ENCODE assay signal across 15 cellular contexts in genomic region chr22:27637604-27638003, GRCh38.
DNase-seq lines count a peak whose midpoint lies in the region; ATAC-seq and TF ChIP-seq lines count a peak whose summit lies in the region.
"Had no signal": no experiment of that assay in that cellular context is flagged by ENCODE, and none has a peak within 500 bp of the region (broad histone marks: within the 10 kb centered on the region; RNA-seq: fewer than 3 reads in every experiment).

No MANE protein-coding gene starts in this region.

- H3K9me3 Mint-ChIP-seq in CD14-positive monocyte, result no peaks in the 10 kb centered on the region
- H3K9me3 Mint-ChIP-seq: IgD-negative memory B cell had no signal

- H3K36me3 ChIP-seq in PC-3 (ENCODE audit: low read depth, low read length) (no peaks in the 10 kb centered on the region), neuronal stem cell (replicated peaks in 1 of 2; ENCODE audit: control insufficient read depth in 2 of 2, insufficient read depth in 2 of 2, low read length in 2 of 2) (no peaks in the 10 kb centered on the region)

- no peak overlapping the region for H3K4ac ChIP-seq in neuronal stem cell (ENCODE audit: low read length)

- H3K4me3 Mint-ChIP-seq in CD14-positive monocyte, result no peak overlapping the region
- H3K4me3 Mint-ChIP-seq: CD4-positive, CD25-positive, alpha-beta regulatory T cell; IgD-negative memory B cell had no signal

- H3K27me3 ChIP-seq in PC-3 (ENCODE audit: low read length) (no peaks in the 10 kb centered on the region), neuronal stem cell (ENCODE audit: control insufficient read depth in 3 of 3, insufficient read depth in 3 of 3, low read depth in 1 of 3, low read length in 3 of 3) (no peaks in the 10 kb centered on the region)
- H3K27me3 ChIP-seq: body of pancreas had no signal

- H3K9ac ChIP-seq in PC-3 (ENCODE audit: low read length) (no peak overlapping the region), neuronal stem cell (ENCODE audit: low read depth, low read length, poor library complexity) (no peak overlapping the region)

- no peaks in the 10 kb centered on the region for H4K20me1 ChIP-seq in PC-3 (ENCODE audit: low read length)

- H4K8ac ChIP-seq in neuronal stem cell (ENCODE audit: low read depth, low read length), result no peak overlapping the region

- CTCF ChIA-PET in PC-3 (lab: Charles Lee), result no interaction called here

- no peak overlapping the region for H3K14ac ChIP-seq in neuronal stem cell (ENCODE audit: low read length)

- intact Hi-C loops in PC-3 (cut with micrococcal nuclease) (no loop called here), CD14-positive monocyte (cut with micrococcal nuclease) (no loop called here)

- no TSS peak for BruUV-seq in PC-3 (replicated peaks; lab: Mats Ljungman, UMichigan)

- no peaks in the 10 kb centered on the region for H3K79me2 ChIP-seq in PC-3 (ENCODE audit: low read length)

- POLR2A ChIA-PET in PC-3 (lab: Charles Lee; ENCODE audit: unreplicated experiment), result no interaction called here

- H3K9me2 ChIP-seq in PC-3 (replicated peaks; ENCODE audit: low read length), result no peaks in the 10 kb centered on the region

- H3K4me2 ChIP-seq in PC-3 (ENCODE audit: low read length), result no peak overlapping the region
- no peak overlapping the region for H3K4me2 ChIP-seq in neuronal stem cell (ENCODE audit: insufficient read depth, low read length, poor library complexity, severe bottlenecking)

- no peak overlapping the region for H3K4me3 ChIP-seq in PC-3 (ENCODE audit: low read length)
- no peak overlapping the region for H3K4me3 ChIP-seq in epithelial cell of esophagus (ENCODE audit: low read length)
- no peak overlapping the region for H3K4me3 ChIP-seq in neuronal stem cell (ENCODE audit: low read length in 2 of 2)
- H3K4me3 ChIP-seq: body of pancreas, GM12878 had no signal

- no peak overlapping the region for H2BK15ac ChIP-seq in neuronal stem cell (ENCODE audit: low read length)

- H3K27ac ChIP-seq in PC-3 (ENCODE audit: low read length), result no peak overlapping the region
- no peak overlapping the region for H3K27ac ChIP-seq in neuronal stem cell (replicated peaks; ENCODE audit: low read length)
- H3K27ac ChIP-seq: body of pancreas, VCaP had no signal

- no peak overlapping the region for H3K23ac ChIP-seq in neuronal stem cell (ENCODE audit: low read depth, low read length, poor library complexity)

- no peak for TF ChIP-seq CTCF in PC-3 (conservative IDR thresholded peaks at IDR 0.05; ENCODE audit: low read depth, low read length)
- TF ChIP-seq CTCF in epithelial cell of esophagus (IDR thresholded peaks at IDR 0.05; ENCODE audit: insufficient read depth, low read depth, low read length, missing control alignments), result no peak
- no peak for TF ChIP-seq CTCF in CD14-positive monocyte (IDR thresholded peaks at IDR 0.05)

- no peak overlapping the region for H2BK5ac ChIP-seq in neuronal stem cell (ENCODE audit: low read length)

- peaks cover under 1% of the 10 kb centered on the region for H3K4me1 Mint-ChIP-seq in CD14-positive monocyte
- H3K4me1 Mint-ChIP-seq: CD4-positive, CD25-positive, alpha-beta regulatory T cell had no signal

- peak; percentile 1 for DNase-seq in GM04503 (ENCODE audit: low read depth)
- peak; percentile 16 for DNase-seq in PC-3
- DNase-seq in epithelial cell of esophagus (ENCODE audit: low read depth), result peak; percentile 74
- DNase-seq in neuronal stem cell (ENCODE audit: low spot score), result no peak
- no peak for DNase-seq in stimulated activated naive CD8-positive, alpha-beta T cell treated with anti-CD3 and anti-CD28 coated beads, Interleukin-15, Interleukin-2, amounts not matched to agents 100 U/mL and 50 U/mL, for 24 hours
- DNase-seq in OCI-M1 (lab: John Stamatoyannopoulos, UW), result no peak
- no peak for DNase-seq in CD14-positive monocyte (ENCODE audit: low spot score)
- DNase-seq: activated gamma-delta T cell; body of pancreas; CD4-positive, CD25-positive, alpha-beta regulatory T cell had no signal

- no peaks in the 10 kb centered on the region for H3K4me1 ChIP-seq in PC-3 (ENCODE audit: insufficient read depth, low read length)
- peaks cover 29 to 51% of the 10 kb centered on the region in 2 donors for H3K4me1 ChIP-seq in neuronal stem cell (ENCODE audit: control insufficient read depth in 2 of 2, insufficient read depth in 1 of 2, low read depth in 1 of 2, low read length in 2 of 2)

- H3F3A ChIP-seq in PC-3 (ENCODE audit: low read length, unreplicated experiment), result no peaks in the 10 kb centered on the region

- H2BK120ac ChIP-seq in neuronal stem cell (ENCODE audit: low read depth, low read length), result no peak overlapping the region

- peaks cover 7 to 12% (median 11%) of the 10 kb centered on the region in 3 donors for H3K27me3 Mint-ChIP-seq in CD14-positive monocyte (ENCODE audit: low read depth in 3 of 3)
- H3K27me3 Mint-ChIP-seq: CD4-positive, CD25-positive, alpha-beta regulatory T cell had no signal

- no CpG with 5 or more reads among the region's 3 CpGs for WGBS in neuronal stem cell (ENCODE audit: extremely low coverage in 2 of 2, insufficient read length in 2 of 2, insufficient replicate concordance in 1 of 2), 2 donors

- H3K27ac Mint-ChIP-seq in CD14-positive monocyte, result no peak overlapping the region
- H3K27ac Mint-ChIP-seq: CD4-positive, CD25-positive, alpha-beta regulatory T cell; IgD-negative memory B cell; progenitor cell of endocrine pancreas had no signal

- ATAC-seq in PC-3 (no peak), GM19328 (IDR thresholded peaks at IDR 0.05; ENCODE audit: unreplicated experiment) (no peak)
- no peak for ATAC-seq in stimulated activated naive CD8-positive, alpha-beta T cell treated with anti-CD3 and anti-CD28 coated beads, Interleukin-15, Interleukin-2, amounts not matched to agents 100 U/mL and 50 U/mL, for 24 hours
- ATAC-seq: body of pancreas, GM12878 had no signal

- no peak overlapping the region for H2BK12ac ChIP-seq in neuronal stem cell (ENCODE audit: low read length)

- H3K36me3 Mint-ChIP-seq in CD14-positive monocyte, result no peaks in the 10 kb centered on the region
- H3K36me3 Mint-ChIP-seq: CD4-positive, CD25-positive, alpha-beta regulatory T cell; IgD-negative memory B cell had no signal

- peak overlapping the region; percentile 81 for H2AK5ac ChIP-seq in neuronal stem cell (ENCODE audit: low read depth, low read length)

- H2AFZ ChIP-seq in PC-3 (ENCODE audit: low read length) (no peak overlapping the region), neuronal stem cell (ENCODE audit: low read length) (peak overlapping the region; percentile 74)

- no peaks in the 10 kb centered on the region for H3K9me3 ChIP-seq in PC-3 (ENCODE audit: low read length)
- H3K9me3 ChIP-seq in neuronal stem cell (replicated peaks in 1 of 2; ENCODE audit: control insufficient read depth in 2 of 2, insufficient read depth in 1 of 2, low read depth in 1 of 2, low read length in 2 of 2), result no peaks in the 10 kb centered on the region
- H3K9me3 ChIP-seq: body of pancreas had no signal

- H4K91ac ChIP-seq in neuronal stem cell (ENCODE audit: low read depth, low read length, poor library complexity), result no peak overlapping the region

- peak overlapping the region; percentile 53 for H3K18ac ChIP-seq in neuronal stem cell (ENCODE audit: low read length)

- no peaks in the 10 kb centered on the region for H3K79me1 ChIP-seq in neuronal stem cell (ENCODE audit: low read depth, low read length)

Comparison
In these comparisons a context has a peak if more than half of its experiments do, and no peak if none do; other contexts are left out.
1. DNase-seq: peak in GM04503 (single experiment), PC-3 (single experiment) and epithelial cell of esophagus (single experiment); none in neuronal stem cell (single experiment), stimulated activated naive CD8-positive, alpha-beta T cell treated with anti-CD3 and anti-CD28 coated beads, Interleukin-15, Interleukin-2, amounts not matched to agents 100 U/mL and 50 U/mL, for 24 hours (single experiment), OCI-M1 (single experiment) and CD14-positive monocyte (single experiment).